In genomic region chr1:37433171-37433570, GRCh38 we compare ENCODE assay signal across 25 cellular contexts.
"Had no signal": no experiment of that assay in that cellular context is flagged by ENCODE, and none has a peak within 500 bp of the region (broad histone marks: within the 10 kb centered on the region; RNA-seq: fewer than 3 reads in every experiment).

No MANE protein-coding gene starts in this region.

- FAIRE-seq: frontal cortex had no signal

- H3K36me3 ChIP-seq: ascending aorta, brain microvascular endothelial cell, WERI-Rb-1 had no signal

- H3K27me3 ChIP-seq: ascending aorta had no signal

- DNase-seq: activated B cell treated with CpG ODN at 0.5 μM for 24 hours; activated CD4-positive, alpha-beta T cell treated with anti-CD3 and anti-CD28 coated beads for 48 hours; activated CD4-positive, alpha-beta T cell treated with anti-CD3 and anti-CD28 coated beads, Interleukin-2, amount 50 U/mL, for 1 hour; activated CD4-positive, alpha-beta T cell treated with anti-CD3 and anti-CD28 coated beads, Interleukin-2, amount 50 U/mL, for 48 hours; activated CD8-positive, alpha-beta memory T cell treated with anti-CD3 and anti-CD28 coated beads for 24 hours; activated CD8-positive, alpha-beta memory T cell treated with anti-CD3 and anti-CD28 coated beads, Interleukin-2, amount 50 U/mL, for 4 hours; activated CD8-positive, alpha-beta T cell treated with anti-CD3 and anti-CD28 coated beads for 36 hours; activated effector memory CD4-positive, alpha-beta T cell treated with anti-CD3 and anti-CD28 coated beads, Interleukin-2, amount 50 U/mL, for 16 hours; activated naive CD4-positive, alpha-beta T cell treated with anti-CD3 and anti-CD28 coated beads for 36 hours; activated naive CD8-positive, alpha-beta T cell treated with anti-CD3 and anti-CD28 coated beads for 36 hours; activated T-cell treated with anti-CD3 and anti-CD28 coated beads, Interleukin-2, amount 50 U/mL, for 1 hour; activated T-cell treated with anti-CD3 and anti-CD28 coated beads, Interleukin-2, amount 50 U/mL, for 48 hours; brain microvascular endothelial cell; dorsolateral prefrontal cortex; effector memory CD4-positive, alpha-beta T cell; endodermal cell; foreskin fibroblast; head of caudate nucleus; T-helper 1 cell; T-helper 17 cell; T1000; WERI-Rb-1 had no signal

- H3K9me3 ChIP-seq: ascending aorta had no signal

- H3K4me3 ChIP-seq: ascending aorta, coronary artery, dorsolateral prefrontal cortex had no signal

- H3K4me1 ChIP-seq: ascending aorta had no signal

- H3K27ac ChIP-seq: ascending aorta, brain microvascular endothelial cell, coronary artery, dorsolateral prefrontal cortex, WERI-Rb-1 had no signal
